Comparison of ENCODE assay signal across 26 cellular contexts in genomic region chr11:40787243-40787642, GRCh38.
"Had no signal": no experiment of that assay in that cellular context is flagged by ENCODE, and none has a peak within 500 bp of the region (broad histone marks: within the 10 kb centered on the region; RNA-seq: fewer than 3 reads in every experiment).

No MANE protein-coding gene starts in this region.

- H3K27ac Mint-ChIP-seq: activated B cell treated with CpG ODN at 0.5 μM for 24 hours; activated CD8-positive, alpha-beta T cell treated with anti-CD3 and anti-CD28 coated beads for 36 hours; activated naive CD4-positive, alpha-beta T cell treated with anti-CD3 and anti-CD28 coated beads, Interleukin-2, amount 50 U/mL, for 24 hours; activated T-helper 2 cell treated with anti-CD3 and anti-CD28 coated beads, Interferon-gamma antibody, Interleukin-2, Interleukin-4, amounts not matched to agents 10 μg/mL and 5 μg/mL and 100 μg/mL, durations not matched to agents 14 hours and 24 hours and 36 hours; dendritic cell treated with granulocyte-macrophage colony-stimulating factor and Interleukin-4, amounts not matched to agents 40 ng/mL and 50 ng/mL, for 4 days; immature natural killer cell; mesothelial cell of epicardium; naive thymus-derived CD4-positive, alpha-beta T cell had no signal

- H3K36me3 Mint-ChIP-seq: activated naive CD4-positive, alpha-beta T cell treated with anti-CD3 and anti-CD28 coated beads, Interleukin-2, amount 50 U/mL, for 24 hours; immature natural killer cell; mesothelial cell of epicardium had no signal

- H3K4me1 Mint-ChIP-seq: activated B cell treated with CpG ODN at 0.5 μM for 24 hours; activated naive CD4-positive, alpha-beta T cell treated with anti-CD3 and anti-CD28 coated beads, Interleukin-2, amount 50 U/mL, for 24 hours; immature natural killer cell; mesothelial cell of epicardium; naive thymus-derived CD4-positive, alpha-beta T cell had no signal

- ATAC-seq: activated CD8-positive, alpha-beta T cell treated with anti-CD3 and anti-CD28 coated beads for 36 hours; foreskin keratinocyte; heart right ventricle; left colon; naive thymus-derived CD4-positive, alpha-beta T cell; right lobe of liver; stimulated activated naive CD8-positive, alpha-beta T cell treated with anti-CD3 and anti-CD28 coated beads, Interleukin-15, Interleukin-2, amounts not matched to agents 100 U/mL and 50 U/mL, for 24 hours had no signal

- H3K4me1 ChIP-seq: breast epithelium, esophagus muscularis mucosa, foreskin keratinocyte, heart right ventricle, right lobe of liver, testis, transverse colon had no signal

- H3K4me3 ChIP-seq: breast epithelium, esophagus muscularis mucosa, heart right ventricle, right lobe of liver, testis, transverse colon had no signal

- H3K4me3 Mint-ChIP-seq: activated B cell treated with CpG ODN at 0.5 μM for 24 hours; activated CD8-positive, alpha-beta T cell treated with anti-CD3 and anti-CD28 coated beads for 36 hours; activated naive CD4-positive, alpha-beta T cell treated with anti-CD3 and anti-CD28 coated beads, Interleukin-2, amount 50 U/mL, for 24 hours; dendritic cell treated with granulocyte-macrophage colony-stimulating factor and Interleukin-4, amounts not matched to agents 40 ng/mL and 50 ng/mL, for 4 days; immature natural killer cell; mesothelial cell of epicardium; naive thymus-derived CD4-positive, alpha-beta T cell; neural crest cell had no signal

- H3K27me3 Mint-ChIP-seq: activated B cell treated with CpG ODN at 0.5 μM for 24 hours; activated CD8-positive, alpha-beta T cell treated with anti-CD3 and anti-CD28 coated beads for 36 hours; activated naive CD4-positive, alpha-beta T cell treated with anti-CD3 and anti-CD28 coated beads, Interleukin-2, amount 50 U/mL, for 24 hours; dendritic cell treated with granulocyte-macrophage colony-stimulating factor and Interleukin-4, amounts not matched to agents 40 ng/mL and 50 ng/mL, for 4 days; naive thymus-derived CD4-positive, alpha-beta T cell had no signal

- H3K36me3 ChIP-seq: breast epithelium, esophagus muscularis mucosa, heart right ventricle, right lobe of liver, transverse colon had no signal

- H3K27me3 ChIP-seq: breast epithelium, esophagus muscularis mucosa, foreskin keratinocyte, heart right ventricle, right lobe of liver, testis, transverse colon had no signal

- DNase-seq: activated B cell treated with CpG ODN at 0.5 μM for 24 hours; activated CD4-positive, alpha-beta T cell treated with anti-CD3 and anti-CD28 coated beads, Interleukin-2, amount 50 U/mL, for 1 hour; activated CD8-positive, alpha-beta T cell treated with anti-CD3 and anti-CD28 coated beads for 36 hours; activated T-cell treated with anti-CD3 and anti-CD28 coated beads, Interleukin-2, amount 50 U/mL, for 48 hours; central memory CD4-positive, alpha-beta T cell; foreskin keratinocyte; heart right ventricle; immature natural killer cell; kidney; left colon; mammary epithelial cell; naive thymus-derived CD4-positive, alpha-beta T cell; right lobe of liver; stimulated activated CD4-positive, alpha-beta T cell treated with anti-CD3 and anti-CD28 coated beads, Interleukin-12 subunit alpha, Interleukin-12 subunit beta, amount 100 ng/mL, for 4 hours; stimulated activated CD4-positive, alpha-beta T cell treated with anti-CD3 and anti-CD28 coated beads, Interleukin-4, amount 100 ng/mL, for 1 hour; stimulated activated naive CD8-positive, alpha-beta T cell treated with anti-CD3 and anti-CD28 coated beads, Interleukin-15, Interleukin-2, amounts not matched to agents 100 U/mL and 50 U/mL, for 24 hours; T-helper 2 cell; testis; transverse colon had no signal

- H3K27ac ChIP-seq: breast epithelium, esophagus muscularis mucosa, foreskin keratinocyte, heart right ventricle, right lobe of liver, testis, transverse colon had no signal

- H3K9me3 ChIP-seq: breast epithelium, esophagus muscularis mucosa, right lobe of liver, testis, transverse colon had no signal
